33 cellular contexts compared by ENCODE assay signal in genomic region chr17:82408938-82409318, GRCh38. TPM values are rescaled to one million over a fixed set of nuclear protein-coding genes. Genes with fewer than 3 reads are reported as not detected.
"Had no signal": no experiment of that assay in that cellular context is flagged by ENCODE, and none has a peak within 500 bp of the region (broad histone marks: within the 10 kb centered on the region; RNA-seq: fewer than 3 reads in every experiment).

No MANE protein-coding gene starts in this region.

- H3K9me3 ChIP-seq: esophagus muscularis mucosa, gastroesophageal sphincter, heart right ventricle, lower lobe of right lung, mucosa of descending colon, neutrophil, testis, tibial artery, upper lobe of left lung, uterus had no signal

- H3K4me1 ChIP-seq: foreskin keratinocyte, gastroesophageal sphincter, lower lobe of right lung, tibial artery, upper lobe of left lung, uterus had no signal

- DNase-seq: dermis blood vessel endothelial cell; effector memory CD4-positive, alpha-beta T cell; foreskin keratinocyte; glutamatergic neuron; heart right ventricle; hippocampal formation; kidney glomerular epithelial cell; left ventricle myocardium superior; lower lobe of right lung; mucosa of descending colon; naive thymus-derived CD4-positive, alpha-beta T cell; stimulated activated CD4-positive, alpha-beta T cell treated with anti-CD3 and anti-CD28 coated beads, Interleukin-2, amount 100 ng/mL, for 24 hours; stimulated activated CD4-positive, alpha-beta T cell treated with anti-CD3 and anti-CD28 coated beads, Interleukin-4, amount 100 ng/mL, for 24 hours; stimulated activated naive CD8-positive, alpha-beta T cell treated with anti-CD3 and anti-CD28 coated beads, Interleukin-15, Interleukin-2, amounts not matched to agents 100 U/mL and 50 U/mL, for 24 hours; substantia nigra; testis; tibial artery; uterus had no signal

- H3K9ac ChIP-seq: parathyroid adenoma had no signal

- H3K36me3 ChIP-seq: neutrophil, uterus had no signal

- H3K4me3 Mint-ChIP-seq: naive thymus-derived CD4-positive, alpha-beta T cell; stimulated activated effector memory CD8-positive, alpha-beta T cell treated with anti-CD3 and anti-CD28 coated beads, Interleukin-12 subunit alpha, Interleukin-12 subunit beta, amount 100 ng/mL, for 72 hours had no signal

- H3K9me3 Mint-ChIP-seq: naive thymus-derived CD4-positive, alpha-beta T cell; stimulated activated effector memory CD8-positive, alpha-beta T cell treated with anti-CD3 and anti-CD28 coated beads, Interleukin-12 subunit alpha, Interleukin-12 subunit beta, amount 100 ng/mL, for 72 hours had no signal

- H3K4me3 ChIP-seq: coronary artery, esophagus muscularis mucosa, gastroesophageal sphincter, heart right ventricle, lower lobe of right lung, mucosa of descending colon, testis, tibial artery, upper lobe of left lung, uterus had no signal

- H3K27ac ChIP-seq: coronary artery, esophagus muscularis mucosa, foreskin keratinocyte, gastroesophageal sphincter, heart right ventricle, lower lobe of right lung, neutrophil, parathyroid adenoma, testis, tibial artery, upper lobe of left lung, uterus had no signal

- ATAC-seq: foreskin keratinocyte; gastroesophageal sphincter; heart right ventricle; left ventricle myocardium superior; lower lobe of right lung; mucosa of descending colon; naive thymus-derived CD4-positive, alpha-beta T cell; sciatic nerve; stimulated activated effector memory CD8-positive, alpha-beta T cell treated with anti-CD3 and anti-CD28 coated beads, Interleukin-12 subunit alpha, Interleukin-12 subunit beta, amount 100 ng/mL, for 72 hours; stimulated activated naive CD8-positive, alpha-beta T cell treated with anti-CD3 and anti-CD28 coated beads, Interleukin-15, Interleukin-2, amounts not matched to agents 100 U/mL and 50 U/mL, for 24 hours had no signal

- H3K27ac Mint-ChIP-seq: naive thymus-derived CD4-positive, alpha-beta T cell; progenitor cell of endocrine pancreas; stimulated activated effector memory CD8-positive, alpha-beta T cell treated with anti-CD3 and anti-CD28 coated beads, Interleukin-12 subunit alpha, Interleukin-12 subunit beta, amount 100 ng/mL, for 72 hours had no signal

- H3K27me3 ChIP-seq: esophagus muscularis mucosa, foreskin keratinocyte, gastroesophageal sphincter, heart right ventricle, neutrophil, testis, tibial artery, upper lobe of left lung, uterus had no signal

- FAIRE-seq: endothelial cell of umbilical vein, islet of Langerhans had no signal

- H3K27me3 Mint-ChIP-seq: naive thymus-derived CD4-positive, alpha-beta T cell; progenitor cell of endocrine pancreas had no signal

- H2AFZ ChIP-seq: parathyroid adenoma had no signal

RNA-seq across cellular contexts. Expression of gene UTS2R, which starts 37.4 kb away (rescaled TPM):
- total RNA-seq: dermis blood vessel endothelial cell; endothelial cell of umbilical vein; epithelial cell of proximal tubule; esophagus muscularis mucosa; fibroblast of lung; foreskin keratinocyte; gastroesophageal sphincter; lower lobe of right lung; mucosa of descending colon; naive thymus-derived CD4-positive, alpha-beta T cell; omental fat pad; sciatic nerve; uterus had no signal
- polyA plus RNA-seq: endothelial cell of umbilical vein; fibroblast of lung; foreskin keratinocyte; naive thymus-derived CD4-positive, alpha-beta T cell; neural cell had no signal
